ENCODE assay signal across 1 cellular context in genomic region chr17:75109407-75110236, GRCh38.
TF ChIP-seq lines count a peak whose summit lies in the region.

Gene ARMC7 (plus strand): TSS chr17:75109969. CDS start chr17:75110289, 320 bp downstream.

TF ChIP-seq in HepG2, 621 proteins besides CTCF, POLR2A, EP300 and RAD21 (continued from another document and continues in another):
- TF ChIP-seq ZBTB33 (CRISPR knock-in tag; IDR thresholded peaks at IDR 0.05), result no peak
- TF ChIP-seq, protein P1, sequence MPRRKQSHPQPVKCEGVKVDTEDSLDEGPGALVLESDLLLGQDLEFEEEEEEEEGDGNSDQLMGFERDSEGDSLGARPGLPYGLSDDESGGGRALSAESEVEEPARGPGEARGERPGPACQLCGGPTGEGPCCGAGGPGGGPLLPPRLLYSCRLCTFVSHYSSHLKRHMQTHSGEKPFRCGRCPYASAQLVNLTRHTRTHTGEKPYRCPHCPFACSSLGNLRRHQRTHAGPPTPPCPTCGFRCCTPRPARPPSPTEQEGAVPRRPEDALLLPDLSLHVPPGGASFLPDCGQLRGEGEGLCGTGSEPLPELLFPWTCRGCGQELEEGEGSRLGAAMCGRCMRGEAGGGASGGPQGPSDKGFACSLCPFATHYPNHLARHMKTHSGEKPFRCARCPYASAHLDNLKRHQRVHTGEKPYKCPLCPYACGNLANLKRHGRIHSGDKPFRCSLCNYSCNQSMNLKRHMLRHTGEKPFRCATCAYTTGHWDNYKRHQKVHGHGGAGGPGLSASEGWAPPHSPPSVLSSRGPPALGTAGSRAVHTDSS (CRISPR knock-in tag; conservative IDR thresholded peaks at IDR 0.05), result no peak
- TF ChIP-seq ZFY (CRISPR knock-in tag; IDR thresholded peaks at IDR 0.05), result peak; percentile 71
- 0 out of 2 replicates have a peak, but pooled peaks have one; percentile 5 for TF ChIP-seq CEBPG (CRISPR knock-in tag; IDR thresholded peaks at IDR 0.05)
- TF ChIP-seq SRSF4 (IDR thresholded peaks at IDR 0.05; ENCODE audit: low read depth, low read length, poor library complexity, severe bottlenecking), result no peak
- TF ChIP-seq ZNF460 (CRISPR knock-in tag; IDR thresholded peaks at IDR 0.05; ENCODE audit: borderline replicate concordance), result no peak
- TF ChIP-seq, protein P2, sequence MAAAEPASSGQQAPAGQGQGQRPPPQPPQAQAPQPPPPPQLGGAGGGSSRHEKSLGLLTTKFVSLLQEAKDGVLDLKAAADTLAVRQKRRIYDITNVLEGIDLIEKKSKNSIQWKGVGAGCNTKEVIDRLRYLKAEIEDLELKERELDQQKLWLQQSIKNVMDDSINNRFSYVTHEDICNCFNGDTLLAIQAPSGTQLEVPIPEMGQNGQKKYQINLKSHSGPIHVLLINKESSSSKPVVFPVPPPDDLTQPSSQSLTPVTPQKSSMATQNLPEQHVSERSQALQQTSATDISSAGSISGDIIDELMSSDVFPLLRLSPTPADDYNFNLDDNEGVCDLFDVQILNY (CRISPR knock-in tag; conservative IDR thresholded peaks at IDR 0.05), result peak; percentile 50; the same call in 1 of the 2 replicates
- TF ChIP-seq JUN (CRISPR knock-in tag; IDR thresholded peaks at IDR 0.05), result peak; percentile 23; the same call in 1 of the 2 replicates
- TF ChIP-seq TOE1 (CRISPR knock-in tag; IDR thresholded peaks at IDR 0.05), result no peak
- TF ChIP-seq SALL2 (CRISPR knock-in tag; IDR thresholded peaks at IDR 0.05), result no peak; the same call in 1 of the 2 replicates
- TF ChIP-seq, protein P3, sequence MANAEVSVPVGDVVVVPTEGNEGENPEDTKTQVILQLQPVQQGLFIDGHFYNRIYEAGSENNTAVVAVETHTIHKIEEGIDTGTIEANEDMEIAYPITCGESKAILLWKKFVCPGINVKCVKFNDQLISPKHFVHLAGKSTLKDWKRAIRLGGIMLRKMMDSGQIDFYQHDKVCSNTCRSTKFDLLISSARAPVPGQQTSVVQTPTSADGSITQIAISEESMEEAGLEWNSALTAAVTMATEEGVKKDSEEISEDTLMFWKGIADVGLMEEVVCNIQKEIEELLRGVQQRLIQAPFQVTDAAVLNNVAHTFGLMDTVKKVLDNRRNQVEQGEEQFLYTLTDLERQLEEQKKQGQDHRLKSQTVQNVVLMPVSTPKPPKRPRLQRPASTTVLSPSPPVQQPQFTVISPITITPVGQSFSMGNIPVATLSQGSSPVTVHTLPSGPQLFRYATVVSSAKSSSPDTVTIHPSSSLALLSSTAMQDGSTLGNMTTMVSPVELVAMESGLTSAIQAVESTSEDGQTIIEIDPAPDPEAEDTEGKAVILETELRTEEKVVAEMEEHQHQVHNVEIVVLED (CRISPR knock-in tag; IDR thresholded peaks at IDR 0.05; ENCODE audit: borderline replicate concordance), result peak; percentile 37; the same call in 1 of the 2 replicates
- 0 out of 2 replicates have a peak, but pooled peaks have one; percentile 66 for TF ChIP-seq ZNF747 (CRISPR knock-in tag; IDR thresholded peaks at IDR 0.05; ENCODE audit: borderline replicate concordance)
- TF ChIP-seq, protein P4, sequence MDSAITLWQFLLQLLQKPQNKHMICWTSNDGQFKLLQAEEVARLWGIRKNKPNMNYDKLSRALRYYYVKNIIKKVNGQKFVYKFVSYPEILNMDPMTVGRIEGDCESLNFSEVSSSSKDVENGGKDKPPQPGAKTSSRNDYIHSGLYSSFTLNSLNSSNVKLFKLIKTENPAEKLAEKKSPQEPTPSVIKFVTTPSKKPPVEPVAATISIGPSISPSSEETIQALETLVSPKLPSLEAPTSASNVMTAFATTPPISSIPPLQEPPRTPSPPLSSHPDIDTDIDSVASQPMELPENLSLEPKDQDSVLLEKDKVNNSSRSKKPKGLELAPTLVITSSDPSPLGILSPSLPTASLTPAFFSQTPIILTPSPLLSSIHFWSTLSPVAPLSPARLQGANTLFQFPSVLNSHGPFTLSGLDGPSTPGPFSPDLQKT (CRISPR knock-in tag; IDR thresholded peaks at IDR 0.05; ENCODE audit: borderline replicate concordance), result no peak; the same call in 1 of the 2 replicates
- TF ChIP-seq ZNF274 (CRISPR knock-in tag; IDR thresholded peaks at IDR 0.05), result peak; percentile 43; the same call in 1 of the 2 replicates
- no peak; the same call in 1 of the 2 replicates for TF ChIP-seq THAP8 (CRISPR knock-in tag; IDR thresholded peaks at IDR 0.05; ENCODE audit: borderline replicate concordance)
- TF ChIP-seq, protein P5, sequence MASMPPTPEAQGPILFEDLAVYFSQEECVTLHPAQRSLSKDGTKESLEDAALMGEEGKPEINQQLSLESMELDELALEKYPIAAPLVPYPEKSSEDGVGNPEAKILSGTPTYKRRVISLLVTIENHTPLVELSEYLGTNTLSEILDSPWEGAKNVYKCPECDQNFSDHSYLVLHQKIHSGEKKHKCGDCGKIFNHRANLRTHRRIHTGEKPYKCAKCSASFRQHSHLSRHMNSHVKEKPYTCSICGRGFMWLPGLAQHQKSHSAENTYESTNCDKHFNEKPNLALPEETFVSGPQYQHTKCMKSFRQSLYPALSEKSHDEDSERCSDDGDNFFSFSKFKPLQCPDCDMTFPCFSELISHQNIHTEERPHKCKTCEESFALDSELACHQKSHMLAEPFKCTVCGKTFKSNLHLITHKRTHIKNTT (CRISPR knock-in tag; IDR thresholded peaks at IDR 0.05), result no peak
- no peak for TF ChIP-seq WIZ (CRISPR knock-in tag; IDR thresholded peaks at IDR 0.05)
- no peak for TF ChIP-seq SP140L (CRISPR knock-in tag; IDR thresholded peaks at IDR 0.05; ENCODE audit: borderline replicate concordance)
- TF ChIP-seq ELF4 (CRISPR knock-in tag; IDR thresholded peaks at IDR 0.05; ENCODE audit: borderline replicate concordance), result no peak
- TF ChIP-seq MBD4 (IDR thresholded peaks at IDR 0.05; ENCODE audit: borderline replicate concordance, low read length), result no peak
- peak; percentile 84 for TF ChIP-seq SAP130 (CRISPR knock-in tag; IDR thresholded peaks at IDR 0.05; ENCODE audit: low read depth)
- peak; percentile 88; the same call in 1 of the 2 replicates for TF ChIP-seq FOXC1 (CRISPR knock-in tag; IDR thresholded peaks at IDR 0.05; ENCODE audit: borderline replicate concordance)
- TF ChIP-seq ZBTB2 (CRISPR knock-in tag; IDR thresholded peaks at IDR 0.05; ENCODE audit: low read depth), result peak; percentile 79; the same call in 1 of the 2 replicates
- peak; percentile 57; the same call in 1 of the 2 replicates for TF ChIP-seq NFKB2 (CRISPR knock-in tag; IDR thresholded peaks at IDR 0.05; ENCODE audit: borderline replicate concordance)
- 0 out of 2 replicates have a peak, but pooled peaks have one; percentile 46 for TF ChIP-seq SIX4 (CRISPR knock-in tag; IDR thresholded peaks at IDR 0.05)
- TF ChIP-seq MZF1 (CRISPR knock-in tag; IDR thresholded peaks at IDR 0.05; ENCODE audit: borderline replicate concordance), result 0 out of 2 replicates have a peak, but pooled peaks have one; percentile 53
- 0 out of 2 replicates have a peak, but pooled peaks have one; percentile 31 for TF ChIP-seq PPARG (CRISPR knock-in tag; conservative IDR thresholded peaks at IDR 0.05)
- TF ChIP-seq, protein P6, sequence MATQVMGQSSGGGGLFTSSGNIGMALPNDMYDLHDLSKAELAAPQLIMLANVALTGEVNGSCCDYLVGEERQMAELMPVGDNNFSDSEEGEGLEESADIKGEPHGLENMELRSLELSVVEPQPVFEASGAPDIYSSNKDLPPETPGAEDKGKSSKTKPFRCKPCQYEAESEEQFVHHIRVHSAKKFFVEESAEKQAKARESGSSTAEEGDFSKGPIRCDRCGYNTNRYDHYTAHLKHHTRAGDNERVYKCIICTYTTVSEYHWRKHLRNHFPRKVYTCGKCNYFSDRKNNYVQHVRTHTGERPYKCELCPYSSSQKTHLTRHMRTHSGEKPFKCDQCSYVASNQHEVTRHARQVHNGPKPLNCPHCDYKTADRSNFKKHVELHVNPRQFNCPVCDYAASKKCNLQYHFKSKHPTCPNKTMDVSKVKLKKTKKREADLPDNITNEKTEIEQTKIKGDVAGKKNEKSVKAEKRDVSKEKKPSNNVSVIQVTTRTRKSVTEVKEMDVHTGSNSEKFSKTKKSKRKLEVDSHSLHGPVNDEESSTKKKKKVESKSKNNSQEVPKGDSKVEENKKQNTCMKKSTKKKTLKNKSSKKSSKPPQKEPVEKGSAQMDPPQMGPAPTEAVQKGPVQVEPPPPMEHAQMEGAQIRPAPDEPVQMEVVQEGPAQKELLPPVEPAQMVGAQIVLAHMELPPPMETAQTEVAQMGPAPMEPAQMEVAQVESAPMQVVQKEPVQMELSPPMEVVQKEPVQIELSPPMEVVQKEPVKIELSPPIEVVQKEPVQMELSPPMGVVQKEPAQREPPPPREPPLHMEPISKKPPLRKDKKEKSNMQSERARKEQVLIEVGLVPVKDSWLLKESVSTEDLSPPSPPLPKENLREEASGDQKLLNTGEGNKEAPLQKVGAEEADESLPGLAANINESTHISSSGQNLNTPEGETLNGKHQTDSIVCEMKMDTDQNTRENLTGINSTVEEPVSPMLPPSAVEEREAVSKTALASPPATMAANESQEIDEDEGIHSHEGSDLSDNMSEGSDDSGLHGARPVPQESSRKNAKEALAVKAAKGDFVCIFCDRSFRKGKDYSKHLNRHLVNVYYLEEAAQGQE (IDR thresholded peaks at IDR 0.05; ENCODE audit: borderline replicate concordance in 1 of 2, low read depth in 1 of 2, low read length in 2 of 2), result no peak
- TF ChIP-seq FOXO4 (CRISPR knock-in tag; conservative IDR thresholded peaks at IDR 0.05), result peak; percentile 93; the same call in 1 of the 2 replicates
- TF ChIP-seq NCOA1 (CRISPR knock-in tag; IDR thresholded peaks at IDR 0.05), result peak; percentile 81
- TF ChIP-seq MAZ (IDR thresholded peaks at IDR 0.05; ENCODE audit: borderline replicate concordance, low read depth, low read length), result peak; percentile 66
- TF ChIP-seq MAZ (CRISPR knock-in tag; IDR thresholded peaks at IDR 0.05; ENCODE audit: low read depth), result peak; percentile 83
- 0 out of 2 replicates have a peak, but pooled peaks have one; percentile 26 for TF ChIP-seq GATA4 (IDR thresholded peaks at IDR 0.05; ENCODE audit: borderline replicate concordance, low read depth)
- no peak; the same call in 1 of the 2 replicates for TF ChIP-seq ZNF703 (CRISPR knock-in tag; IDR thresholded peaks at IDR 0.05; ENCODE audit: borderline replicate concordance)
- TF ChIP-seq FOXK2 (IDR thresholded peaks at IDR 0.05), result no peak
- no peak for TF ChIP-seq ZNF205 (CRISPR knock-in tag; IDR thresholded peaks at IDR 0.05)
- peak; percentile 60; the same call in 1 of the 2 replicates for TF ChIP-seq BORCS8-MEF2B (CRISPR knock-in tag; IDR thresholded peaks at IDR 0.05)
- no peak for TF ChIP-seq MTA3 (CRISPR knock-in tag; IDR thresholded peaks at IDR 0.05)
- TF ChIP-seq ZNF629 (CRISPR knock-in tag; conservative IDR thresholded peaks at IDR 0.05), result 0 out of 2 replicates have a peak, but pooled peaks have one; percentile 6
- peak; percentile 36; the same call in 1 of the 2 replicates for TF ChIP-seq POGZ (CRISPR knock-in tag; IDR thresholded peaks at IDR 0.05)
- TF ChIP-seq BRCA1 (CRISPR knock-in tag; IDR thresholded peaks at IDR 0.05), result peak; percentile 48
- TF ChIP-seq NFATC3 (CRISPR knock-in tag; IDR thresholded peaks at IDR 0.05), result no peak
- peak; percentile 53 for TF ChIP-seq MED1 (CRISPR knock-in tag; IDR thresholded peaks at IDR 0.05)
- no peak for TF ChIP-seq ZNF768 (CRISPR knock-in tag; IDR thresholded peaks at IDR 0.05)
- peak; percentile 33; the same call in 1 of the 2 replicates for TF ChIP-seq TARDBP (CRISPR knock-in tag; IDR thresholded peaks at IDR 0.05)
- TF ChIP-seq KMT2B (CRISPR knock-in tag; IDR thresholded peaks at IDR 0.05), result no peak
- TF ChIP-seq ZSCAN9 (CRISPR knock-in tag; IDR thresholded peaks at IDR 0.05; ENCODE audit: borderline replicate concordance), result no peak
- TF ChIP-seq, protein P7, sequence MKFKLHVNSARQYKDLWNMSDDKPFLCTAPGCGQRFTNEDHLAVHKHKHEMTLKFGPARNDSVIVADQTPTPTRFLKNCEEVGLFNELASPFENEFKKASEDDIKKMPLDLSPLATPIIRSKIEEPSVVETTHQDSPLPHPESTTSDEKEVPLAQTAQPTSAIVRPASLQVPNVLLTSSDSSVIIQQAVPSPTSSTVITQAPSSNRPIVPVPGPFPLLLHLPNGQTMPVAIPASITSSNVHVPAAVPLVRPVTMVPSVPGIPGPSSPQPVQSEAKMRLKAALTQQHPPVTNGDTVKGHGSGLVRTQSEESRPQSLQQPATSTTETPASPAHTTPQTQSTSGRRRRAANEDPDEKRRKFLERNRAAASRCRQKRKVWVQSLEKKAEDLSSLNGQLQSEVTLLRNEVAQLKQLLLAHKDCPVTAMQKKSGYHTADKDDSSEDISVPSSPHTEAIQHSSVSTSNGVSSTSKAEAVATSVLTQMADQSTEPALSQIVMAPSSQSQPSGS (CRISPR knock-in tag; IDR thresholded peaks at IDR 0.05), result 0 out of 2 replicates have a peak, but pooled peaks have one; percentile 49
